ENCODE assay signal across 11 cellular contexts in genomic region chr11:74849525-74850391, GRCh38.
DNase-seq lines count a peak whose midpoint lies in the region; ATAC-seq, FAIRE-seq and TF ChIP-seq lines count a peak whose summit lies in the region.
"Had no signal": no experiment of that assay in that cellular context is flagged by ENCODE, and none has a peak within 500 bp of the region (broad histone marks: within the 10 kb centered on the region; RNA-seq: fewer than 3 reads in every experiment).

No MANE protein-coding gene starts in this region.

- no peak for TF ChIP-seq EP300 in suprapubic skin (IDR thresholded peaks at IDR 0.05)

- no peak for ATAC-seq in HG02852 (IDR thresholded peaks at IDR 0.05; ENCODE audit: unreplicated experiment)
- ATAC-seq in GM18502 (IDR thresholded peaks at IDR 0.05; ENCODE audit: poor library complexity, unreplicated experiment), result no peak
- ATAC-seq: left colon had no signal

- H3K9me3 Mint-ChIP-seq in astrocyte (ENCODE audit: unreplicated experiment), result no peaks in the 10 kb centered on the region

- POLR2A ChIA-PET in AG04450 (lab: Yijun Ruan, JAX), result no interaction called here

- H3K9me3 ChIP-seq in AG04450 (ENCODE audit: control insufficient read depth, insufficient read depth, low read length), result no peaks in the 10 kb centered on the region
- H3K9me3 ChIP-seq in astrocyte (ENCODE audit: insufficient read depth, low read depth, low read length), result no peaks in the 10 kb centered on the region
- H3K9me3 ChIP-seq in suprapubic skin, result no peaks in the 10 kb centered on the region
- H3K9me3 ChIP-seq: BE2C had no signal

- H3K4me1 ChIP-seq in astrocyte (ENCODE audit: insufficient read depth, low read length) (peaks cover 18% of the 10 kb centered on the region), suprapubic skin (no peaks in the 10 kb centered on the region)
- H3K4me1 ChIP-seq: BE2C had no signal

- H3K27ac ChIP-seq in AG04450 (ENCODE audit: low read depth, low read length) (peak overlapping the region; percentile 72), astrocyte (ENCODE audit: low read depth, low read length) (peak overlapping the region; percentile 74), caudate nucleus (ENCODE audit: low read depth, low read length) (no peak overlapping the region), suprapubic skin (no peak overlapping the region)

- H3K4me1 Mint-ChIP-seq in astrocyte (ENCODE audit: low read depth, unreplicated experiment), result peaks cover 18% of the 10 kb centered on the region

- no peaks in the 10 kb centered on the region for H3K79me2 ChIP-seq in astrocyte (ENCODE audit: insufficient read depth, low read length)

- DNase-seq in AG04450 (ENCODE audit: low read depth, low spot score) (peak; percentile 27), HS-5 (ENCODE audit: low read depth) (peak; percentile 87), astrocyte (ENCODE audit: low read depth) (peak; percentile 76), iPS-NIHi7 (ENCODE audit: extremely low spot score) (peak; percentile 89), caudate nucleus (lab: John Stamatoyannopoulos, UW) (no peak), suprapubic skin (ENCODE audit: low spot score in 2 of 2) (no peak)
- DNase-seq: BE2C; left colon; stimulated activated naive CD4-positive, alpha-beta T cell had no signal

- H3K36me3 ChIP-seq in astrocyte (ENCODE audit: insufficient read depth, low read length) (peaks cover 5% of the 10 kb centered on the region), suprapubic skin (peaks cover 72% of the 10 kb centered on the region)

- H2AFZ ChIP-seq in astrocyte (ENCODE audit: low read depth, low read length), result peak overlapping the region; percentile 11

- no peak for TF ChIP-seq POLR2A in suprapubic skin (IDR thresholded peaks at IDR 0.05)

- peak overlapping the region; percentile 58 for H3K27ac Mint-ChIP-seq in astrocyte (ENCODE audit: unreplicated experiment)

- peak overlapping the region; percentile 25 for H3K9ac ChIP-seq in astrocyte (ENCODE audit: low read length)

- CTCF ChIA-PET in AG04450 (lab: Charles Lee), result interaction anchor here (0.8 kb wide), 1 partner anchor 397 kb away, joined by 4 read pairs; no protein-coding TSS in a partner anchor

- H3K4me3 Mint-ChIP-seq in astrocyte (ENCODE audit: unreplicated experiment), result peak overlapping the region; percentile 60

- FAIRE-seq in astrocyte (lab: Jason Lieb, UNC), result peak; percentile 23

- peaks cover 27% of the 10 kb centered on the region for H3K36me3 Mint-ChIP-seq in astrocyte (ENCODE audit: low read depth, unreplicated experiment)

- 81% methylated on average over 7 of the region's 7 CpGs for WGBS in suprapubic skin

- no peaks in the 10 kb centered on the region for H3K27me3 Mint-ChIP-seq in astrocyte (ENCODE audit: low read depth, unreplicated experiment)

- no peak for TF ChIP-seq CTCF in AG04450 (IDR thresholded peaks at IDR 0.05; ENCODE audit: low read depth, low read length)
- no peak for TF ChIP-seq CTCF in astrocyte (IDR thresholded peaks at IDR 0.05; ENCODE audit: insufficient read depth, low read depth, low read length)
- no peak for TF ChIP-seq CTCF in suprapubic skin (IDR thresholded peaks at IDR 0.05)

- H4K20me1 ChIP-seq in astrocyte (ENCODE audit: insufficient read depth, low read length), result no peaks in the 10 kb centered on the region

- H3K4me3 ChIP-seq in AG04450 (ENCODE audit: low read depth, low read length) (no peak overlapping the region), astrocyte (ENCODE audit: insufficient read depth, low read depth, low read length) (no peak overlapping the region), suprapubic skin (no peak overlapping the region)

- H3K4me2 ChIP-seq in astrocyte (ENCODE audit: low read length), result peak overlapping the region; percentile 71

- no peaks in the 10 kb centered on the region for H3K27me3 ChIP-seq in AG04450 (ENCODE audit: control insufficient read depth, insufficient read depth, low read length)
- no peaks in the 10 kb centered on the region for H3K27me3 ChIP-seq in astrocyte (ENCODE audit: insufficient read depth, low read length)
- H3K27me3 ChIP-seq in suprapubic skin, result no peaks in the 10 kb centered on the region
- H3K27me3 ChIP-seq: BE2C had no signal

Comparison
In these comparisons a context has a peak if more than half of its experiments do, and no peak if none do; other contexts are left out.
1. DNase-seq: peak in AG04450 (single experiment), HS-5 (single experiment), astrocyte (single experiment) and iPS-NIHi7 (single experiment); none in caudate nucleus (0 of 61) and suprapubic skin (0 of 2).
2. H3K27ac ChIP-seq: peak in AG04450 (single experiment) and astrocyte (single experiment); none in caudate nucleus (single experiment) and suprapubic skin (single experiment).